In the genomic region with DNA sequence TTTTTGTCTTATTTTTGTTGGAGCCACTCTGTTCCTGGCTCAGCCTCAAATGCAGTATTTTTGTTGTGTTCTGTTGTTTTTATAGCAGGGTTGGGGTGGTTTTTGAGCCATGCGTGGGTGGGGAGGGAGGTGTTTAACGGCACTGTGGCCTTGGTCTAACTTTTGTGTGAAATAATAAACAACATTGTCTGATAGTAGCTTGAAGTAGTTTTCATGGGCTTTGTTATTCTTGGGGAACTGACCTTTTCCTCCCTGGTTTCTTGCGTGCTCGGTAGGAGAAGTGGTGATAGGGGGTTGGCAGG, we compare ENCODE assay signal across 27 cellular contexts. TPM values are rescaled to one million over a fixed set of nuclear protein-coding genes. Genes with fewer than 3 reads are reported as not detected.
A peak's percentile ranks its signal among the peaks of the same experiment; 100 is the strongest.
DNase-seq lines count a peak whose midpoint lies in the region; ATAC-seq, FAIRE-seq and TF ChIP-seq lines count a peak whose summit lies in the region.
"Had no signal": no experiment of that assay in that cellular context is flagged by ENCODE, and none has a peak within 500 bp of the region (broad histone marks: within the 10 kb centered on the region; RNA-seq: fewer than 3 reads in every experiment).

No MANE protein-coding gene starts in this region.

- CTCF ChIA-PET in A549 (lab: Yijun Ruan, JAX) (interaction anchor here (0.6 kb wide), 1 partner anchor 15 kb away, joined by 3 read pairs; no protein-coding TSS in a partner anchor), HEK293 (lab: Yijun Ruan, JAX) (interaction anchor here (0.6 kb wide), 1 partner anchor 44 kb away, joined by 4 read pairs; no protein-coding TSS in a partner anchor)

- no peak overlapping the region for H3K4me3 ChIP-seq in A549
- H3K4me3 ChIP-seq in HEK293 (ENCODE audit: low read depth, low read length) = no peak overlapping the region
- H3K4me3 ChIP-seq: PC-9, SJCRH30 had no signal

- no peaks in the 10 kb centered on the region for H3K4me1 Mint-ChIP-seq in central memory CD8-positive, alpha-beta T cell
- H3K4me1 Mint-ChIP-seq in nephron progenitor cell = peaks cover 37% of the 10 kb centered on the region

- DNase-seq in A549 (ENCODE audit: low read depth in 1 of 2, low spot score in 1 of 2) (no peak), nephron progenitor cell (no peak), NCI-H1092 (lab: John Stamatoyannopoulos, UW) (no peak)
- no peak for DNase-seq in central memory CD8-positive, alpha-beta T cell (ENCODE audit: low spot score in 2 of 2)
- DNase-seq: ACHN; activated CD4-positive, alpha-beta T cell treated with anti-CD3 and anti-CD28 coated beads, Interleukin-2, amount 50 U/mL, for 4 hours; activated gamma-delta T cell treated with Interleukin-2 at 50 U/mL for 16 hours; amniotic stem cell; cerebellar nuclear complex; effector memory CD8-positive, alpha-beta T cell; glutamatergic neuron; KG1; left ventricle myocardium superior; NCI-H187; NCI-H2227 treated with DMSO at 0.1 percent for 48 hours; NCI-H774; occipital lobe; PC-9; retina; SJCRH30; T-helper 1 cell had no signal

- TF ChIP-seq CTCF in A549 (IDR thresholded peaks at IDR 0.05) (no peak), HEK293 (tag by site-specific recombination; IDR thresholded peaks at IDR 0.05) (no peak), nephron progenitor cell (IDR thresholded peaks at IDR 0.05) (no peak)

- TF ChIP-seq RAD21 in A549 (conservative IDR thresholded peaks at IDR 0.05 in 1 of 2, IDR thresholded peaks at IDR 0.05 in 1 of 2) = no peak

- no peak for TF ChIP-seq EP300 in A549 (IDR thresholded peaks at IDR 0.05)

- no peak for FAIRE-seq in A549 (lab: Jason Lieb, UNC)
- FAIRE-seq: H1 had no signal

- peaks cover 12% of the 10 kb centered on the region for H3K27me3 Mint-ChIP-seq in central memory CD8-positive, alpha-beta T cell
- peaks cover 4% of the 10 kb centered on the region for H3K27me3 Mint-ChIP-seq in nephron progenitor cell (ENCODE audit: low read depth, poor library complexity)

- H3K9me3 Mint-ChIP-seq in central memory CD8-positive, alpha-beta T cell = no peaks in the 10 kb centered on the region
- no peaks in the 10 kb centered on the region for H3K9me3 Mint-ChIP-seq in nephron progenitor cell
- H3K9me3 Mint-ChIP-seq: effector memory CD8-positive, alpha-beta T cell had no signal

- peak overlapping the region; percentile 5 for H3K27ac Mint-ChIP-seq in central memory CD8-positive, alpha-beta T cell (ENCODE audit: low read depth)
- peak overlapping the region; percentile 85 for H3K27ac Mint-ChIP-seq in nephron progenitor cell

- peaks cover 2% of the 10 kb centered on the region for H3K36me3 Mint-ChIP-seq in central memory CD8-positive, alpha-beta T cell (ENCODE audit: insufficient read depth)
- no peaks in the 10 kb centered on the region for H3K36me3 Mint-ChIP-seq in nephron progenitor cell (ENCODE audit: low read depth)

- peaks cover 0 to 39% of the 10 kb centered on the region in 2 experiments; a peak in 1 of 3 replicates for H3K36me3 ChIP-seq in HEK293 (ENCODE audit: control insufficient read depth in 2 of 2, insufficient read depth in 1 of 2, low read length in 2 of 2)
- H3K36me3 ChIP-seq: SJCRH30 had no signal

- peaks cover 76% of the 10 kb centered on the region for H3K4me1 ChIP-seq in A549
- peaks cover 10% of the 10 kb centered on the region for H3K4me1 ChIP-seq in HEK293 (ENCODE audit: control insufficient read depth, insufficient read depth, low read length)

- no peak for ATAC-seq in A549
- ATAC-seq in central memory CD8-positive, alpha-beta T cell (replicated peaks; ENCODE audit: extremely low read depth, poor library complexity, severe bottlenecking) = peak; percentile 36
- ATAC-seq in activated CD4-positive, CD25-positive, alpha-beta regulatory T cell treated with anti-CD3 and anti-CD28 coated beads, Interleukin-2, amount 50 U/mL, for 24 hours = no peak
- ATAC-seq in GM21576 (IDR thresholded peaks at IDR 0.05; ENCODE audit: unreplicated experiment) = no peak
- ATAC-seq in HG02798 (IDR thresholded peaks at IDR 0.05; ENCODE audit: poor library complexity, unreplicated experiment) = no peak
- ATAC-seq: effector memory CD8-positive, alpha-beta T cell; left ventricle myocardium superior had no signal

- TF ChIP-seq POLR2A in A549 (IDR thresholded peaks at IDR 0.05; ENCODE audit: low read length) = no peak

- no peak overlapping the region for H3K4me3 Mint-ChIP-seq in central memory CD8-positive, alpha-beta T cell
- no peak overlapping the region for H3K4me3 Mint-ChIP-seq in nephron progenitor cell
- H3K4me3 Mint-ChIP-seq: effector memory CD8-positive, alpha-beta T cell had no signal

- no peak overlapping the region for H3K4me2 ChIP-seq in A549
- H3K4me2 ChIP-seq: PC-9 had no signal

- POLR2A ChIA-PET in A549 (lab: Yijun Ruan, JAX) = interaction anchor here (0.8 to 1.5 kb wide), 2 partner anchors 12 to 36 kb away, joined by 3 read pairs; no protein-coding TSS in a partner anchor
- POLR2A ChIA-PET in HEK293 (lab: Yijun Ruan, JAX) = interaction anchor here (1.0 kb wide), 1 partner anchor 9 kb away, joined by 4 read pairs; no protein-coding TSS in a partner anchor

- H3K27ac ChIP-seq in A549 (peak overlapping the region; percentile 28 to 95; a peak in 3 of 6 replicates), HEK293 (ENCODE audit: extremely low read depth, low read depth, low read length) (no peak overlapping the region)
- H3K27ac ChIP-seq: C4-2B, PC-9, SJCRH30 had no signal

- no peaks in the 10 kb centered on the region for H3K9me3 ChIP-seq in A549
- H3K9me3 ChIP-seq in HEK293 (ENCODE audit: control insufficient read depth, insufficient read depth, low read depth, low read length) = no peaks in the 10 kb centered on the region
- H3K9me3 ChIP-seq: SJCRH30 had no signal

- WGBS in A549 (ENCODE audit: missing lambda C conversion rate) = 68% methylated on average over 4 of the region's 4 CpGs

TF ChIP-seq in A549, 52 proteins besides CTCF, POLR2A, EP300 and RAD21 (continues in another document):
- TF ChIP-seq ZSCAN20 (CRISPR knock-in tag; IDR thresholded peaks at IDR 0.05) (no peak), NPAS2 (CRISPR knock-in tag; IDR thresholded peaks at IDR 0.05; ENCODE audit: borderline replicate concordance) (no peak), SMC3 (IDR thresholded peaks at IDR 0.05) (no peak), KDM1A (IDR thresholded peaks at IDR 0.05; ENCODE audit: low read depth) (no peak), ESRRA (IDR thresholded peaks at IDR 0.05; ENCODE audit: borderline replicate concordance, low read length) (no peak), FOXS1 (CRISPR knock-in tag; IDR thresholded peaks at IDR 0.05) (no peak)
- TF ChIP-seq, protein P1, sequence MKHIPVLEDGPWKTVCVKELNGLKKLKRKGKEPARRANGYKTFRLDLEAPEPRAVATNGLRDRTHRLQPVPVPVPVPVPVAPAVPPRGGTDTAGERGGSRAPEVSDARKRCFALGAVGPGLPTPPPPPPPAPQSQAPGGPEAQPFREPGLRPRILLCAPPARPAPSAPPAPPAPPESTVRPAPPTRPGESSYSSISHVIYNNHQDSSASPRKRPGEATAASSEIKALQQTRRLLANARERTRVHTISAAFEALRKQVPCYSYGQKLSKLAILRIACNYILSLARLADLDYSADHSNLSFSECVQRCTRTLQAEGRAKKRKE (CRISPR knock-in tag; IDR thresholded peaks at IDR 0.05; ENCODE audit: low read depth) = no peak
- TF ChIP-seq, protein P2, sequence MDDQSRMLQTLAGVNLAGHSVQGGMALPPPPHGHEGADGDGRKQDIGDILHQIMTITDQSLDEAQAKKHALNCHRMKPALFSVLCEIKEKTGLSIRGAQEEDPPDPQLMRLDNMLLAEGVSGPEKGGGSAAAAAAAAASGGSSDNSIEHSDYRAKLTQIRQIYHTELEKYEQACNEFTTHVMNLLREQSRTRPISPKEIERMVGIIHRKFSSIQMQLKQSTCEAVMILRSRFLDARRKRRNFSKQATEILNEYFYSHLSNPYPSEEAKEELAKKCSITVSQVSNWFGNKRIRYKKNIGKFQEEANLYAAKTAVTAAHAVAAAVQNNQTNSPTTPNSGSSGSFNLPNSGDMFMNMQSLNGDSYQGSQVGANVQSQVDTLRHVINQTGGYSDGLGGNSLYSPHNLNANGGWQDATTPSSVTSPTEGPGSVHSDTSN (IDR thresholded peaks at IDR 0.05) = no peak

TF ChIP-seq in HEK293, 187 proteins besides CTCF, POLR2A, EP300 and RAD21 (continues in another document):
- TF ChIP-seq, protein P3, sequence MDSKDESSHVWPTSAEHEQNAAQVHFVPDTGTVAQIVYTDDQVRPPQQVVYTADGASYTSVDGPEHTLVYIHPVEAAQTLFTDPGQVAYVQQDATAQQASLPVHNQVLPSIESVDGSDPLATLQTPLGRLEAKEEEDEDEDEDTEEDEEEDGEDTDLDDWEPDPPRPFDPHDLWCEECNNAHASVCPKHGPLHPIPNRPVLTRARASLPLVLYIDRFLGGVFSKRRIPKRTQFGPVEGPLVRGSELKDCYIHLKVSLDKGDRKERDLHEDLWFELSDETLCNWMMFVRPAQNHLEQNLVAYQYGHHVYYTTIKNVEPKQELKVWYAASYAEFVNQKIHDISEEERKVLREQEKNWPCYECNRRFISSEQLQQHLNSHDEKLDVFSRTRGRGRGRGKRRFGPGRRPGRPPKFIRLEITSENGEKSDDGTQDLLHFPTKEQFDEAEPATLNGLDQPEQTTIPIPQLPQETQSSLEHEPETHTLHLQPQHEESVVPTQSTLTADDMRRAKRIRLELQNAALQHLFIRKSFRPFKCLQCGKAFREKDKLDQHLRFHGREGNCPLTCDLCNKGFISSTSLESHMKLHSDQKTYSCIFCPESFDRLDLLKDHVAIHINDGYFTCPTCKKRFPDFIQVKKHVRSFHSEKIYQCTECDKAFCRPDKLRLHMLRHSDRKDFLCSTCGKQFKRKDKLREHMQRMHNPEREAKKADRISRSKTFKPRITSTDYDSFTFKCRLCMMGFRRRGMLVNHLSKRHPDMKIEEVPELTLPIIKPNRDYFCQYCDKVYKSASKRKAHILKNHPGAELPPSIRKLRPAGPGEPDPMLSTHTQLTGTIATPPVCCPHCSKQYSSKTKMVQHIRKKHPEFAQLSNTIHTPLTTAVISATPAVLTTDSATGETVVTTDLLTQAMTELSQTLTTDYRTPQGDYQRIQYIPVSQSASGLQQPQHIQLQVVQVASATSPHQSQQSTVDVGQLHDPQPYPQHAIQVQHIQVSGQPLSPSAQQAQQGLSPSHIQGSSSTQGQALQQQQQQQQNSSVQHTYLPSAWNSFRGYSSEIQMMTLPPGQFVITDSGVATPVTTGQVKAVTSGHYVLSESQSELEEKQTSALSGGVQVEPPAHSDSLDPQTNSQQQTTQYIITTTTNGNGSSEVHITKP (tag by site-specific recombination; IDR thresholded peaks at IDR 0.05) = peak; percentile 34; the same call in 1 of the 2 replicates

RNA-seq across cellular contexts. Expression of a gene that starts 6.0 kb away (rescaled TPM):
- polyA plus RNA-seq in A549 (2011; rRNA removed) (44.5 and 50.2 TPM in 2 replicates), A549 (2017; fragmentation: RNase III; extraction: RNeasy Plus Mini Kit Qiagen cat#74134 plus additional on column Dnase treatment) (94.4 to 99.1 TPM (median 98.1 TPM) in 3 replicates)
- polyA plus RNA-seq in A549 (2012; cell fraction: cytosol; rRNA removed) = 111 and 131 TPM in 2 replicates
- polyA plus RNA-seq in A549 (2012; cell fraction: nucleus; rRNA removed) = 252 and 280 TPM in 2 replicates
- polyA minus RNA-seq in A549 (2011; rRNA and poly(A)+ RNA removed) = 92.2 and 97.7 TPM in 2 replicates

RNA-seq across cellular contexts. Expression of a gene that starts 13.1 kb away (rescaled TPM):
- polyA plus RNA-seq in A549 (2011; rRNA removed) (97.7 and 129 TPM in 2 replicates), A549 (2017; fragmentation: RNase III; extraction: RNeasy Plus Mini Kit Qiagen cat#74134 plus additional on column Dnase treatment) (374 to 506 TPM (median 426 TPM) in 3 replicates)
- 295 and 372 TPM in 2 replicates for polyA plus RNA-seq in A549 (2012; cell fraction: cytosol; rRNA removed)
- polyA plus RNA-seq in A549 (2012; cell fraction: nucleus; rRNA removed) = 385 and 449 TPM in 2 replicates
- 71.2 and 79.3 TPM in 2 replicates for polyA minus RNA-seq in A549 (2011; rRNA and poly(A)+ RNA removed)
